Comparison of ENCODE assay signal across 12 cellular contexts in the genomic region with DNA sequence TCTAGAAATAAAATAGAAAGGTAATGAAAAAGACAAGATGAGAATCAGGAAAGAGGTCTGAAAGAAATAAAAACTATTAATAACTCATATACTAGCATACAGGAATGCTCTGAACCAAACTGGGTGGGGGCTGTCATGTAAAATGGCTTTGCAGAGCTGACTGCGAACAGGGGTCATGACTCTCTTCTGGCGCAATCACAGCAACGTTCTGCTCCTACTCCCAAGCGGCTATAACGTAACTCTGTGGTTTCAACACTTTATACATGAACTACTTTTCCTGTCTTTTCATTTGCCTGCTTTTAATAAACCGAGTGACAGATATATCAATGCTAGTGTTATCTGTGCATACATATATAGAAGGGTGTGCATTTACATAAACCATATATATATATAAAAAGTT.
DNase-seq lines count a peak whose midpoint lies in the region; ATAC-seq, FAIRE-seq and TF ChIP-seq lines count a peak whose summit lies in the region.
"Had no signal": no experiment of that assay in that cellular context is flagged by ENCODE, and none has a peak within 500 bp of the region (broad histone marks: within the 10 kb centered on the region; RNA-seq: fewer than 3 reads in every experiment).

No MANE protein-coding gene starts in this region.

- no TSS peak for BruUV-seq in HepG2 (replicated peaks; lab: Mats Ljungman, UMichigan)

- in situ Hi-C loops in HepG2 (cut with HindIII; ENCODE audit: extremely low pct_ligation_motif_present, low pct_unique_long_range_greater_than_20kb) = no loop called here

- H3K4me2 ChIP-seq in HepG2 (ENCODE audit: low read depth, low read length) (no peak overlapping the region), astrocyte (ENCODE audit: low read length) (no peak overlapping the region)

- H3K4me3 ChIP-seq in liver (ENCODE audit: low read depth in 1 of 3, low read length in 3 of 3) = no peak overlapping the region
- no peak overlapping the region for H3K4me3 ChIP-seq in HepG2 (replicated peaks in 1 of 3; ENCODE audit: insufficient read depth in 1 of 3, low read depth in 2 of 3, low read length in 3 of 3)
- H3K4me3 ChIP-seq in astrocyte (ENCODE audit: insufficient read depth, low read depth, low read length) = no peak overlapping the region
- H3K4me3 ChIP-seq: breast epithelium, esophagus squamous epithelium had no signal

- TF ChIP-seq RAD21 in liver (IDR thresholded peaks at IDR 0.05) = peak in 1 of 2 donors; percentile 27
- TF ChIP-seq RAD21 in HepG2 (CRISPR knock-in tag; IDR thresholded peaks at IDR 0.05) = no peak

- H3K36me3 ChIP-seq in liver (ENCODE audit: control insufficient read depth in 4 of 4, insufficient read depth in 3 of 4, low read depth in 1 of 4, low read length in 3 of 4) = no peaks in the 10 kb centered on the region
- peaks cover 4 to 29% of the 10 kb centered on the region in 2 experiments for H3K36me3 ChIP-seq in HepG2 (replicated peaks in 1 of 2; ENCODE audit: control insufficient read depth in 1 of 2, insufficient read depth in 2 of 2, low read length in 2 of 2)
- peaks cover 19% of the 10 kb centered on the region for H3K36me3 ChIP-seq in astrocyte (ENCODE audit: insufficient read depth, low read length)
- H3K36me3 ChIP-seq: breast epithelium, esophagus squamous epithelium had no signal

- 27% methylated on average over 6 of the region's 6 CpGs for whole genome bisulfite sequencing in liver
- 93% methylated on average over 6 of the region's 6 CpGs for WGBS in HepG2 (ENCODE audit: low lambda C conversion rate)

- CTCF ChIA-PET in HepG2 (lab: Yijun Ruan, JAX; ENCODE audit: low intra/inter-chr PET ratio, low total read pairs) = no interaction called here

- POLR2A ChIA-PET in HepG2 (lab: Yijun Ruan, JAX) = no interaction called here

- no peak for ATAC-seq in HepG2
- no peak for ATAC-seq in HG03045 (IDR thresholded peaks at IDR 0.05; ENCODE audit: unreplicated experiment)
- no peak for ATAC-seq in GM19455 (IDR thresholded peaks at IDR 0.05; ENCODE audit: unreplicated experiment)

- H4K20me1 ChIP-seq in HepG2 (ENCODE audit: insufficient read depth, low read length) = peaks cover under 1% of the 10 kb centered on the region; the same call in 1 of the 2 replicates
- H4K20me1 ChIP-seq in astrocyte (ENCODE audit: insufficient read depth, low read length) = peaks cover 91% of the 10 kb centered on the region

- FAIRE-seq in HepG2 (lab: Jason Lieb, UNC) (no peak), astrocyte (lab: Jason Lieb, UNC) (no peak), D721Med (lab: Jason Lieb, UNC) (no peak)

- H3K36me3 Mint-ChIP-seq in astrocyte (ENCODE audit: low read depth, unreplicated experiment) = no peaks in the 10 kb centered on the region

- H3K27me3 Mint-ChIP-seq in astrocyte (ENCODE audit: low read depth, unreplicated experiment) = no peaks in the 10 kb centered on the region

- no peak overlapping the region for H3K27ac Mint-ChIP-seq in astrocyte (ENCODE audit: unreplicated experiment)

- peaks cover 0 to 7% (median 4%) of the 10 kb centered on the region in 4 donors for H3K4me1 ChIP-seq in liver (ENCODE audit: control insufficient read depth in 4 of 4, insufficient read depth in 4 of 4, low read length in 3 of 4)
- H3K4me1 ChIP-seq in HepG2 (ENCODE audit: insufficient read depth, low read length) = no peaks in the 10 kb centered on the region
- no peaks in the 10 kb centered on the region for H3K4me1 ChIP-seq in astrocyte (ENCODE audit: insufficient read depth, low read length)
- H3K4me1 ChIP-seq: breast epithelium, esophagus squamous epithelium had no signal

- no peak for TF ChIP-seq EP300 in HepG2 (IDR thresholded peaks at IDR 0.05; ENCODE audit: low read depth in 2 of 2, low read length in 2 of 2)
- TF ChIP-seq EP300 in HepG2 (CRISPR knock-in tag; IDR thresholded peaks at IDR 0.05; ENCODE audit: borderline replicate concordance) = no peak

- no peak overlapping the region for H2AFZ ChIP-seq in HepG2 (ENCODE audit: low read length)
- no peak overlapping the region for H2AFZ ChIP-seq in astrocyte (ENCODE audit: low read depth, low read length)

- H3K9ac ChIP-seq in liver (ENCODE audit: low read depth in 1 of 2, low read length in 2 of 2) (no peak overlapping the region), HepG2 (ENCODE audit: insufficient read depth, low read depth, low read length) (no peak overlapping the region), astrocyte (ENCODE audit: low read length) (no peak overlapping the region)

- H3K79me2 ChIP-seq in HepG2 (ENCODE audit: insufficient read depth, low read length) = peaks cover 37% of the 10 kb centered on the region
- H3K79me2 ChIP-seq in astrocyte (ENCODE audit: insufficient read depth, low read length) = peaks cover 99% of the 10 kb centered on the region

- intact Hi-C loops in HepG2 (cut with micrococcal nuclease; ENCODE audit: unreplicated experiment) = loop anchor here (10.0 kb wide), 1 partner anchor 207 kb away; no protein-coding TSS in a partner anchor

- no peak for TF ChIP-seq POLR2A in HepG2 (IDR thresholded peaks at IDR 0.05; ENCODE audit: insufficient read depth in 1 of 2, low read depth in 2 of 2, low read length in 2 of 2)

- no peak for DNase-seq in HepG2 (ENCODE audit: low spot score)
- DNase-seq in astrocyte (ENCODE audit: low read depth) = peak; percentile 47
- DNase-seq in hepatic stellate cell (ENCODE audit: low spot score) = peak; percentile 29
- no peak for DNase-seq in T1000 (lab: John Stamatoyannopoulos, UW)
- DNase-seq in D721Med (ENCODE audit: insufficient read length, low spot score) = no peak
- DNase-seq: activated T-cell treated with anti-CD3 and anti-CD28 coated beads, Interleukin-2, amount 50 U/mL, for 48 hours; esophagus squamous epithelium; posterior cingulate gyrus had no signal

- H3K9me3 ChIP-seq in liver (ENCODE audit: control insufficient read depth in 4 of 4, low read length in 3 of 4) (no peaks in the 10 kb centered on the region), HepG2 (ENCODE audit: low read length) (no peaks in the 10 kb centered on the region), astrocyte (ENCODE audit: insufficient read depth, low read depth, low read length) (no peaks in the 10 kb centered on the region)
- H3K9me3 ChIP-seq: breast epithelium, esophagus squamous epithelium had no signal

- TF ChIP-seq CTCF in liver (IDR thresholded peaks at IDR 0.05; ENCODE audit: low read depth, low read length, missing input control) = no peak
- no peak for TF ChIP-seq CTCF in HepG2 (CRISPR knock-in tag; IDR thresholded peaks at IDR 0.05)
- TF ChIP-seq CTCF in astrocyte (IDR thresholded peaks at IDR 0.05; ENCODE audit: insufficient read depth, low read depth, low read length) = no peak
- TF ChIP-seq CTCF in D721Med (IDR thresholded peaks at IDR 0.05; ENCODE audit: insufficient read depth, missing control alignments) = no peak

- no peaks in the 10 kb centered on the region for H3K27me3 ChIP-seq in liver (ENCODE audit: control insufficient read depth in 4 of 4, insufficient read depth in 4 of 4, low read length in 3 of 4)
- H3K27me3 ChIP-seq in HepG2 (ENCODE audit: control insufficient read depth in 1 of 2, insufficient read depth in 2 of 2, low read length in 2 of 2) = no peaks in the 10 kb centered on the region
- H3K27me3 ChIP-seq in astrocyte (ENCODE audit: insufficient read depth, low read length) = no peaks in the 10 kb centered on the region
- H3K27me3 ChIP-seq: breast epithelium, esophagus squamous epithelium had no signal

- H3K4me3 Mint-ChIP-seq in astrocyte (ENCODE audit: unreplicated experiment) = no peak overlapping the region

- H3K4me1 Mint-ChIP-seq in astrocyte (ENCODE audit: low read depth, unreplicated experiment) = peaks cover 10% of the 10 kb centered on the region

- H3K27ac ChIP-seq in liver (ENCODE audit: low read depth in 1 of 2, low read length in 2 of 2) (no peak overlapping the region), HepG2 (ENCODE audit: extremely low read length, insufficient read depth, low read length) (no peak overlapping the region), astrocyte (ENCODE audit: low read depth, low read length) (no peak overlapping the region)
- H3K27ac ChIP-seq: breast epithelium, esophagus squamous epithelium had no signal

- H3K9me3 Mint-ChIP-seq in astrocyte (ENCODE audit: unreplicated experiment) = no peaks in the 10 kb centered on the region

TF ChIP-seq in liver, 16 proteins besides CTCF, POLR2A, EP300 and RAD21:
- TF ChIP-seq RXRA (IDR thresholded peaks at IDR 0.05) (peak; percentile 54 to 74), NR2F2 (IDR thresholded peaks at IDR 0.05) (peak; percentile 64), SP1 (IDR thresholded peaks at IDR 0.05) (peak; percentile 7), HNF4G (IDR thresholded peaks at IDR 0.05) (no peak), FOXA1 (IDR thresholded peaks at IDR 0.05) (no peak), HNF4A (conservative IDR thresholded peaks at IDR 0.05) (peak in 1 of 2 donors; percentile 32), GABPA (IDR thresholded peaks at IDR 0.05 in 1 of 2, conservative IDR thresholded peaks at IDR 0.05 in 1 of 2) (no peak), YY1 (IDR thresholded peaks at IDR 0.05) (peak; percentile 59), JUND (IDR thresholded peaks at IDR 0.05) (no peak), MAX (IDR thresholded peaks at IDR 0.05) (no peak)

TF ChIP-seq in HepG2, 621 proteins besides CTCF, POLR2A, EP300 and RAD21 (continues in another document):
- TF ChIP-seq ZNF710 (CRISPR knock-in tag; IDR thresholded peaks at IDR 0.05; ENCODE audit: borderline replicate concordance) = no peak

Comparison
In these comparisons a context has a peak if more than half of its experiments do, and no peak if none do; other contexts are left out.
1. DNase-seq: peak in astrocyte (single experiment) and hepatic stellate cell (single experiment); none in HepG2 (single experiment), T1000 (single experiment) and D721Med (single experiment).